ENCODE assay signal across 1 cellular context in the genomic region with DNA sequence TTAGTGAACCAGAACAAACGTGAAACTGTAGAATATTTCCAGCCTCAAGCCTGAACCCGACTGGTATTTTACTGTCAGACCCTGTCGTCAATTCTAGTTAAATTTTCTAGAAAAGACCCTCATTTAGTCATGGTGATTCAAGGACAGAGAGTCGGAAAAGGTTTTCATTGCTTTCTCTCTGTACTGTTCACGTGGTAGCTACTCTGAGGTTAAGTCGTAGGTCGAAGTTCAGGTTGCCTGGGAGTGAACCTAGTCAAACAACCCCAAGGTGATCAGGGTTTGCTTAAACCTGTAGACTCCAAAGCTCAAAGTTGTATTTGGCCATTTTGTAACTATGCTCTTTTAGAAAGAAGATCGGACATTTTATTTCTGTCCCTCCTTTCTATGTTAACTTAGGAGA.
TF ChIP-seq lines count a peak whose summit lies in the region.

No MANE protein-coding gene starts in this region.

TF ChIP-seq in HepG2, 621 proteins besides CTCF, POLR2A, EP300 and RAD21 (continued from another document and continues in another):
- TF ChIP-seq, protein P1, sequence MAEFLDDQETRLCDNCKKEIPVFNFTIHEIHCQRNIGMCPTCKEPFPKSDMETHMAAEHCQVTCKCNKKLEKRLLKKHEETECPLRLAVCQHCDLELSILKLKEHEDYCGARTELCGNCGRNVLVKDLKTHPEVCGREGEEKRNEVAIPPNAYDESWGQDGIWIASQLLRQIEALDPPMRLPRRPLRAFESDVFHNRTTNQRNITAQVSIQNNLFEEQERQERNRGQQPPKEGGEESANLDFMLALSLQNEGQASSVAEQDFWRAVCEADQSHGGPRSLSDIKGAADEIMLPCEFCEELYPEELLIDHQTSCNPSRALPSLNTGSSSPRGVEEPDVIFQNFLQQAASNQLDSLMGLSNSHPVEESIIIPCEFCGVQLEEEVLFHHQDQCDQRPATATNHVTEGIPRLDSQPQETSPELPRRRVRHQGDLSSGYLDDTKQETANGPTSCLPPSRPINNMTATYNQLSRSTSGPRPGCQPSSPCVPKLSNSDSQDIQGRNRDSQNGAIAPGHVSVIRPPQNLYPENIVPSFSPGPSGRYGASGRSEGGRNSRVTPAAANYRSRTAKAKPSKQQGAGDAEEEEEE (CRISPR knock-in tag; IDR thresholded peaks at IDR 0.05; ENCODE audit: borderline replicate concordance), result no peak
- TF ChIP-seq SPEN (CRISPR knock-in tag; IDR thresholded peaks at IDR 0.05; ENCODE audit: low read depth), result no peak
- TF ChIP-seq ZNF10 (CRISPR knock-in tag; IDR thresholded peaks at IDR 0.05; ENCODE audit: borderline replicate concordance, low read depth), result no peak
- TF ChIP-seq ZBTB39 (CRISPR knock-in tag; IDR thresholded peaks at IDR 0.05), result no peak
- no peak for TF ChIP-seq TBP (CRISPR knock-in tag; IDR thresholded peaks at IDR 0.05)
- no peak for TF ChIP-seq TFDP1 (CRISPR knock-in tag; IDR thresholded peaks at IDR 0.05; ENCODE audit: borderline replicate concordance)
- no peak for TF ChIP-seq THAP7 (CRISPR knock-in tag; IDR thresholded peaks at IDR 0.05)
- TF ChIP-seq ZNF256 (CRISPR knock-in tag; conservative IDR thresholded peaks at IDR 0.05), result no peak
- 0 out of 2 replicates have a peak, but pooled peaks have one; percentile 23 for TF ChIP-seq NR2F2 (IDR thresholded peaks at IDR 0.05; ENCODE audit: borderline replicate concordance, low read depth)
- no peak for TF ChIP-seq PAWR (CRISPR knock-in tag; IDR thresholded peaks at IDR 0.05; ENCODE audit: borderline replicate concordance)
- TF ChIP-seq NPAS2 (CRISPR knock-in tag; IDR thresholded peaks at IDR 0.05; ENCODE audit: borderline replicate concordance), result no peak
- no peak for TF ChIP-seq ZNF354B (CRISPR knock-in tag; IDR thresholded peaks at IDR 0.05)
- no peak for TF ChIP-seq PLSCR1 (CRISPR knock-in tag; IDR thresholded peaks at IDR 0.05; ENCODE audit: borderline replicate concordance)
- TF ChIP-seq NFYB (CRISPR knock-in tag; IDR thresholded peaks at IDR 0.05), result no peak
- TF ChIP-seq RFX3 (CRISPR knock-in tag; IDR thresholded peaks at IDR 0.05), result no peak
- peak; percentile 32; the same call in 1 of the 2 replicates for TF ChIP-seq GATAD2A (CRISPR knock-in tag; IDR thresholded peaks at IDR 0.05)
- TF ChIP-seq CBFB (CRISPR knock-in tag; IDR thresholded peaks at IDR 0.05), result no peak
- no peak for TF ChIP-seq ZNF550 (CRISPR knock-in tag; IDR thresholded peaks at IDR 0.05; ENCODE audit: borderline replicate concordance)
- TF ChIP-seq TARDBP (CRISPR knock-in tag; IDR thresholded peaks at IDR 0.05), result no peak
- no peak for TF ChIP-seq ZNF292 (CRISPR knock-in tag; IDR thresholded peaks at IDR 0.05; ENCODE audit: borderline replicate concordance, low read depth)
- TF ChIP-seq LBX2 (CRISPR knock-in tag; IDR thresholded peaks at IDR 0.05; ENCODE audit: borderline replicate concordance), result no peak
- TF ChIP-seq SP4 (CRISPR knock-in tag; IDR thresholded peaks at IDR 0.05), result no peak
- peak; percentile 81 for TF ChIP-seq HNF4A (CRISPR knock-in tag; IDR thresholded peaks at IDR 0.05)
- no peak for TF ChIP-seq ZFYVE20 (CRISPR knock-in tag; IDR thresholded peaks at IDR 0.05; ENCODE audit: borderline replicate concordance, low read depth)
- TF ChIP-seq IKZF4 (CRISPR knock-in tag; IDR thresholded peaks at IDR 0.05; ENCODE audit: borderline replicate concordance, low read depth, not compliant biosample characterization), result no peak
- no peak for TF ChIP-seq ZNF788 (CRISPR knock-in tag; IDR thresholded peaks at IDR 0.05; ENCODE audit: borderline replicate concordance)
- TF ChIP-seq SALL1 (CRISPR knock-in tag; IDR thresholded peaks at IDR 0.05), result no peak
- TF ChIP-seq, protein P2, sequence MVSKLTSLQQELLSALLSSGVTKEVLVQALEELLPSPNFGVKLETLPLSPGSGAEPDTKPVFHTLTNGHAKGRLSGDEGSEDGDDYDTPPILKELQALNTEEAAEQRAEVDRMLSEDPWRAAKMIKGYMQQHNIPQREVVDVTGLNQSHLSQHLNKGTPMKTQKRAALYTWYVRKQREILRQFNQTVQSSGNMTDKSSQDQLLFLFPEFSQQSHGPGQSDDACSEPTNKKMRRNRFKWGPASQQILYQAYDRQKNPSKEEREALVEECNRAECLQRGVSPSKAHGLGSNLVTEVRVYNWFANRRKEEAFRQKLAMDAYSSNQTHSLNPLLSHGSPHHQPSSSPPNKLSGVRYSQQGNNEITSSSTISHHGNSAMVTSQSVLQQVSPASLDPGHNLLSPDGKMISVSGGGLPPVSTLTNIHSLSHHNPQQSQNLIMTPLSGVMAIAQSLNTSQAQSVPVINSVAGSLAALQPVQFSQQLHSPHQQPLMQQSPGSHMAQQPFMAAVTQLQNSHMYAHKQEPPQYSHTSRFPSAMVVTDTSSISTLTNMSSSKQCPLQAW (CRISPR knock-in tag; IDR thresholded peaks at IDR 0.05), result no peak
- no peak for TF ChIP-seq ZNF512B (CRISPR knock-in tag; IDR thresholded peaks at IDR 0.05; ENCODE audit: borderline replicate concordance)
- no peak for TF ChIP-seq ZNF101 (CRISPR knock-in tag; IDR thresholded peaks at IDR 0.05; ENCODE audit: borderline replicate concordance, low read depth)
- TF ChIP-seq YY1 (IDR thresholded peaks at IDR 0.05; ENCODE audit: insufficient read depth, insufficient replicate concordance, low read depth, low read length), result peak; percentile 26
- no peak for TF ChIP-seq ATF7 (IDR thresholded peaks at IDR 0.05)
- no peak for TF ChIP-seq ATF7 (CRISPR knock-in tag; IDR thresholded peaks at IDR 0.05)
- TF ChIP-seq AFF4 (CRISPR knock-in tag; IDR thresholded peaks at IDR 0.05), result no peak
- TF ChIP-seq ARID5B (CRISPR knock-in tag; IDR thresholded peaks at IDR 0.05), result 0 out of 2 replicates have a peak, but pooled peaks have one; percentile 24
- no peak for TF ChIP-seq ZNF180 (CRISPR knock-in tag; IDR thresholded peaks at IDR 0.05; ENCODE audit: borderline replicate concordance, low read depth)
- no peak for TF ChIP-seq ZNF530 (CRISPR knock-in tag; IDR thresholded peaks at IDR 0.05; ENCODE audit: low read depth)
